Comparison of ENCODE assay signal across 36 cellular contexts in the genomic region with DNA sequence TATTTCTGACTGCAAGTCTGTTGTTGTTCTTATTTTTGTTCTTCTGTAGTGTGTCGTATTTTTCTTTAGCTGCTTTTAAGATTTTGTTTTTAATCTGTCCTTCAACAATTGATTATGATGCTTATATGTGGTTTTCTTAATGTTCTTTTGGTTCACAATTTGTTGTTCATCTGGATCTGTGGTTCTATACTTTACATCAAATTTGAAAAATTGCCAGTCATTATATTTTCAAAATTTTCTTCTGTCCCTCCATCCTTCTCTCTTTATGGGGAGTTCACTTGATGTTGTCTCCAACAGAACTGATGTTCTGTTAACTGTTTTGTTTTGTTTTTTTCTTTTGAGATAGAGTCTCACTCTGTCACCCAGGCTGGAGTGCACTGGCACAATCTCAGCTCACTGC.
"Had no signal": no experiment of that assay in that cellular context is flagged by ENCODE, and none has a peak within 500 bp of the region (broad histone marks: within the 10 kb centered on the region; RNA-seq: fewer than 3 reads in every experiment).

No MANE protein-coding gene starts in this region.

- H3K4me3 ChIP-seq: MG63 had no signal

- H3K36me3 ChIP-seq: MG63 had no signal

- H3K9me3 ChIP-seq: MG63 had no signal

- H3K27me3 ChIP-seq: MG63 had no signal

- DNase-seq: Karpas-422, Kasumi-1, MG63, MM.1S, MV-4-11, NCI-H1048, NCI-H1092, NCI-H1092 treated with DMSO at 0.1 percent for 48 hours, NCI-H1105, NCI-H1105 treated with DMSO at 0.1 percent for 48 hours, NCI-H1417, NCI-H1417 treated with DMSO at 0.1 percent for 48 hours, NCI-H1436, NCI-H1436 treated with DMSO at 0.1 percent for 48 hours, NCI-H146, NCI-H1694, NCI-H1694 treated with DMSO at 0.1 percent for 48 hours, NCI-H187, NCI-H187 treated with DMSO at 0.1 percent for 48 hours, NCI-H1930, NCI-H2029, NCI-H2029 treated with DMSO at 0.1 percent for 48 hours, NCI-H2081, NCI-H2081 treated with DMSO at 0.1 percent for 48 hours, NCI-H2107, NCI-H2171, NCI-H2171 treated with DMSO at 0.1 percent for 48 hours, NCI-H2227 treated with DMSO at 0.1 percent for 48 hours, NCI-H226, NCI-H345, NCI-H446, NCI-H446 treated with DMSO at 0.1 percent for 48 hours, NCI-H510A, NCI-H510A treated with DMSO at 0.1 percent for 48 hours, NCI-H524, NCI-H524 treated with DMSO at 0.1 percent for 48 hours had no signal
